In the genomic region with DNA sequence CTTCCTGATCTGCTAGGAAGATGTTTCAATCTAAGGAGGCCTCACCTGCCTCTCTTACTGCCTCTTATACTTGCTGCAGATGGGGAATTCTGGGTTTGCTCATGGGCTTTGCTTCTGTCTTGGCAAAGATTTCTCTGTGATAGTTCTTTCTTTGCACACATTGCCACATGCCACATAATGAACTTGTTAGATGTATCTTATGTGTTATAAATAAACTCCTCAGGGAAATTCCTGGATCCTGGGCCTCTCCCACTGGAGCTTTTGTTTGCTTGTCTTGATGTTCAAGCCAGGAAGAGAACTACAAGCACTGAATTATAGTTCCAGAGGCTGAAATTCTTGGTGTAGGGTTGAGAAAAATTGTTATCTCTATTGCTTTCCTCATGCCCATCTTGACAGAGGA, we compare ENCODE assay signal across 35 cellular contexts. TPM values are rescaled to one million over a fixed set of nuclear protein-coding genes. Genes with fewer than 3 reads are reported as not detected.
DNase-seq lines count a peak whose midpoint lies in the region; ATAC-seq, FAIRE-seq and TF ChIP-seq lines count a peak whose summit lies in the region.
"Had no signal": no experiment of that assay in that cellular context is flagged by ENCODE, and none has a peak within 500 bp of the region (broad histone marks: within the 10 kb centered on the region; RNA-seq: fewer than 3 reads in every experiment).

No MANE protein-coding gene starts in this region.

- H3K4me3 Mint-ChIP-seq in chondrocyte (ENCODE audit: unreplicated experiment): no peak overlapping the region
- H3K4me3 Mint-ChIP-seq in activated CD8-positive, alpha-beta memory T cell treated with anti-CD3 and anti-CD28 coated beads, Interleukin-2, amount 10 ng/mL, durations not matched to agents 7 days and 5 days: no peak overlapping the region
- H3K4me3 Mint-ChIP-seq: CD14-positive monocyte; naive thymus-derived CD8-positive, alpha-beta T cell had no signal

- peak overlapping the region; percentile 69 for H3K27ac Mint-ChIP-seq in chondrocyte (ENCODE audit: unreplicated experiment)
- no peak overlapping the region for H3K27ac Mint-ChIP-seq in activated CD8-positive, alpha-beta memory T cell treated with anti-CD3 and anti-CD28 coated beads, Interleukin-2, amount 10 ng/mL, durations not matched to agents 7 days and 5 days
- H3K27ac Mint-ChIP-seq: naive thymus-derived CD8-positive, alpha-beta T cell had no signal

- no peak overlapping the region for H3K4me3 ChIP-seq in tibial artery
- H3K4me3 ChIP-seq: GM12878, K562 had no signal

- no peaks in the 10 kb centered on the region for H3K27me3 ChIP-seq in tibial artery

- H3K9me3 Mint-ChIP-seq in chondrocyte (ENCODE audit: low read depth): no peaks in the 10 kb centered on the region
- peaks cover 2% of the 10 kb centered on the region for H3K9me3 Mint-ChIP-seq in activated CD8-positive, alpha-beta memory T cell treated with anti-CD3 and anti-CD28 coated beads, Interleukin-2, amount 10 ng/mL, durations not matched to agents 7 days and 5 days (ENCODE audit: low read depth)
- H3K9me3 Mint-ChIP-seq: CD14-positive monocyte; naive thymus-derived CD8-positive, alpha-beta T cell had no signal

- intact Hi-C loops in tibial artery (cut with DNase I; ENCODE audit: low total_unique reads): no loop called here

- DNase-seq in GM18507 (ENCODE audit: extremely low spot score, insufficient read length, low read depth) (no peak), chondrocyte (ENCODE audit: low spot score) (no peak), foreskin melanocyte (peak; percentile 21), tibial artery (no peak), medulla oblongata (ENCODE audit: extremely low spot score) (no peak), occipital lobe (lab: John Stamatoyannopoulos, UW) (no peak)
- DNase-seq in activated CD8-positive, alpha-beta memory T cell treated with anti-CD3 and anti-CD28 coated beads, Interleukin-2, amount 10 ng/mL, durations not matched to agents 7 days and 5 days: no peak
- DNase-seq: activated CD4-positive, alpha-beta T cell treated with anti-CD3 and anti-CD28 coated beads for 48 hours; activated naive CD4-positive, alpha-beta T cell treated with Interleukin-2 at 50 U/mL for 16 hours; activated T-cell treated with anti-CD3 and anti-CD28 coated beads, Interleukin-2, amount 50 U/mL, for 48 hours; amniotic stem cell; glutamatergic neuron; HCEC 1CT; midbrain; MM.1S; naive thymus-derived CD8-positive, alpha-beta T cell; NCI-H2029; NCI-H526 treated with DMSO at 0.1 percent for 48 hours; right cardiac atrium; Right ventricle myocardium superior; stimulated activated CD4-positive, alpha-beta T cell treated with anti-CD3 and anti-CD28 coated beads, Interleukin-2, amount 100 ng/mL, for 48 hours; T-helper 9 cell; WERI-Rb-1 had no signal

- H3K27me3 Mint-ChIP-seq in chondrocyte (ENCODE audit: low read depth): no peaks in the 10 kb centered on the region
- H3K27me3 Mint-ChIP-seq in activated CD8-positive, alpha-beta memory T cell treated with anti-CD3 and anti-CD28 coated beads, Interleukin-2, amount 10 ng/mL, durations not matched to agents 7 days and 5 days: peaks cover 29% of the 10 kb centered on the region

- no peaks in the 10 kb centered on the region for H3K36me3 Mint-ChIP-seq in chondrocyte (ENCODE audit: low read depth)
- peaks cover 2% of the 10 kb centered on the region for H3K36me3 Mint-ChIP-seq in activated CD8-positive, alpha-beta memory T cell treated with anti-CD3 and anti-CD28 coated beads, Interleukin-2, amount 10 ng/mL, durations not matched to agents 7 days and 5 days
- H3K36me3 Mint-ChIP-seq: CD14-positive monocyte; naive thymus-derived CD8-positive, alpha-beta T cell had no signal

- H3K4me1 ChIP-seq in tibial artery: peaks cover 0 to 63% (median 39%) of the 10 kb centered on the region in 4 donors

- H3K36me3 ChIP-seq in tibial artery: no peaks in the 10 kb centered on the region
- H3K36me3 ChIP-seq: WERI-Rb-1 had no signal

- H3K27ac ChIP-seq in tibial artery: peak overlapping the region; percentile 67 to 73
- H3K27ac ChIP-seq: WERI-Rb-1 had no signal

- TF ChIP-seq CTCF in chondrocyte (IDR thresholded peaks at IDR 0.05) (no peak), tibial artery (IDR thresholded peaks at IDR 0.05) (no peak)

- no peak for ATAC-seq in HG03139 (IDR thresholded peaks at IDR 0.05; ENCODE audit: unreplicated experiment)
- ATAC-seq in activated CD8-positive, alpha-beta memory T cell treated with anti-CD3 and anti-CD28 coated beads, Interleukin-2, amount 10 ng/mL, durations not matched to agents 7 days and 5 days: no peak
- ATAC-seq: GM12878; K562; naive thymus-derived CD8-positive, alpha-beta T cell; right cardiac atrium had no signal

- CTCF ChIA-PET in activated CD8-positive, alpha-beta memory T cell treated with anti-CD3 and anti-CD28 coated beads, Interleukin-2, amount 10 ng/mL, durations not matched to agents 7 days and 5 days (lab: Charles Lee): interaction anchor here (0.6 to 1.8 kb wide), 2 partner anchors 11 to 1137 kb away, joined by 3 to 8 read pairs; no protein-coding TSS in a partner anchor

- no peaks in the 10 kb centered on the region for H3K9me3 ChIP-seq in tibial artery

- peaks cover 56% of the 10 kb centered on the region for H3K4me1 Mint-ChIP-seq in chondrocyte (ENCODE audit: low read depth)
- H3K4me1 Mint-ChIP-seq in activated CD8-positive, alpha-beta memory T cell treated with anti-CD3 and anti-CD28 coated beads, Interleukin-2, amount 10 ng/mL, durations not matched to agents 7 days and 5 days: no peaks in the 10 kb centered on the region
- H3K4me1 Mint-ChIP-seq: naive thymus-derived CD8-positive, alpha-beta T cell had no signal

- FAIRE-seq in GM18507 (lab: Jason Lieb, UNC): peak; percentile 5
- FAIRE-seq: bronchial epithelial cell, GM12878, islet of Langerhans, K562 had no signal

RNA-seq across cellular contexts. Expression of a gene that starts 12.2 kb away (rescaled TPM):
- total RNA-seq in chondrocyte (not detected in 3 replicates), occipital lobe (not detected)
- total RNA-seq in activated CD8-positive, alpha-beta memory T cell treated with anti-CD3 and anti-CD28 coated beads, Interleukin-2, amount 10 ng/mL, durations not matched to agents 7 days and 5 days: not detected
- total RNA-seq: bronchial epithelial cell; Daoy; GM12878; HT1080; K562; liver; naive thymus-derived CD8-positive, alpha-beta T cell; osteocyte; right cardiac atrium; Right ventricle myocardium superior; subcutaneous adipose tissue; urinary bladder had no signal
